Comparison of ENCODE assay signal across 25 cellular contexts in the genomic region with DNA sequence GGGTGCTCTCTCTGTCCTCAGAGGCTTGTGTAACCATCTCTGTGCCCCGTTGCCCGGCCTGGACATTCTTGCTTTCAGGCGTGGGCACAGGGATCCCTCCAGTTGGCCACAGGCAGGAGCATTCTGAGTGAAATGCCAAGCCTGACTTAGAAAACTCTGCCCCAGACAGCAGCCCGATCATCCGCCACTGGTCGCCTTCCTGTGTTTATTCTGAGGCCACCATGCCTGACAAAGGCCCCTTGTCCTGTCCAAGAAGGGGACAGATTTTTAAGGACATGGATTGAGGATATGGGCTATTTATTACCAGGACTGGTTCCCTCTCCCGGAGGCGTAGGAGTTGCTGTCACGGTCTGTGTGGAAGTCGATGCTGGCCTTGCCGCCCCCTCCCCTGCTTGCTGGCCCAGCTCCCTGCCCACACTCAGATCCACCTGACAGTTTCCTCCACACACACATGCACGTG. TPM values are rescaled to one million over a fixed set of nuclear protein-coding genes. Genes with fewer than 3 reads are reported as not detected.
DNase-seq lines count a peak whose midpoint lies in the region; ATAC-seq and TF ChIP-seq lines count a peak whose summit lies in the region.
"Had no signal": no experiment of that assay in that cellular context is flagged by ENCODE, and none has a peak within 500 bp of the region (broad histone marks: within the 10 kb centered on the region; RNA-seq: fewer than 3 reads in every experiment).

No MANE protein-coding gene starts in this region.

- H3K27ac ChIP-seq in heart left ventricle, result peak overlapping the region in 9 of 12 donors; percentile 8 to 57 (median 32)
- peak overlapping the region; percentile 71 to 78 for H3K27ac ChIP-seq in right atrium auricular region
- peak overlapping the region; percentile 71 for H3K27ac ChIP-seq in substantia nigra (ENCODE audit: low read depth, low read length, poor library complexity, severe bottlenecking)
- H3K27ac ChIP-seq: parathyroid adenoma, PC-9, tibial artery had no signal

- H3K4me1 ChIP-seq in heart left ventricle (peaks cover 0 to 45% (median 12%) of the 10 kb centered on the region in 12 donors), right atrium auricular region (peaks cover 0 to 60% of the 10 kb centered on the region in 2 donors)
- H3K4me1 ChIP-seq: parathyroid adenoma had no signal

- intact Hi-C loops in heart left ventricle (cut with DNase I), result loop anchor here in 2 of 10 donors (2.0 to 5.0 kb wide), 2 partner anchors 21 to 62 kb away; no protein-coding TSS in a partner anchor
- intact Hi-C loops in cardiac septum (cut with DNase I), result no loop called here
- intact Hi-C loops in natural killer cell (cut with micrococcal nuclease), result no loop called here

- no peak for ATAC-seq in heart left ventricle
- no peak for ATAC-seq in natural killer cell
- ATAC-seq: left colon had no signal

- 45 to 70% (median 54%) methylated on average over 12 of the region's 12 CpGs for WGBS in heart left ventricle, 4 donors

- H3K27me3 Mint-ChIP-seq in nephron progenitor cell (ENCODE audit: low read depth, poor library complexity), result peaks cover 2% of the 10 kb centered on the region
- H3K27me3 Mint-ChIP-seq in natural killer cell (ENCODE audit: low read depth in 2 of 2), result peaks cover 9% of the 10 kb centered on the region in 2 donors

- H3K4me3 Mint-ChIP-seq in nephron progenitor cell (peak overlapping the region; percentile 15), natural killer cell (no peak overlapping the region)
- H3K4me3 Mint-ChIP-seq: activated CD4-positive, alpha-beta T cell treated with anti-CD3 and anti-CD28 coated beads, Interleukin-2, amount 10 ng/mL, durations not matched to agents 7 days and 5 days; activated T-cell treated with anti-CD3 and anti-CD28 coated beads, Interleukin-2, amount 50 U/mL, for 24 hours; H9; natural killer cell treated with Interleukin-12 subunit alpha and Interleukin-12 subunit beta and Interleukin-15 and Interleukin-18, amount 100 ng/mL, for 72 hours; stimulated activated naive CD8-positive, alpha-beta T cell treated with anti-CD3 and anti-CD28 coated beads, Interleukin-15, Interleukin-2, amounts not matched to agents 100 ng/mL and 50 ng/mL, for 24 hours; T-helper 2 cell treated with Interferon-gamma antibody and Interleukin-4, amounts not matched to agents 5 μg/mL and 100 μg/mL, for 36 hours had no signal

- H3K27ac Mint-ChIP-seq in nephron progenitor cell (peak overlapping the region; percentile 97), natural killer cell (no peak overlapping the region)
- H3K27ac Mint-ChIP-seq: activated CD4-positive, alpha-beta T cell treated with anti-CD3 and anti-CD28 coated beads, Interleukin-2, amount 10 ng/mL, durations not matched to agents 7 days and 5 days; activated T-cell treated with anti-CD3 and anti-CD28 coated beads, Interleukin-2, amount 50 U/mL, for 24 hours; H9; natural killer cell treated with Interleukin-12 subunit alpha and Interleukin-12 subunit beta and Interleukin-15 and Interleukin-18, amount 100 ng/mL, for 72 hours; stimulated activated naive CD8-positive, alpha-beta T cell treated with anti-CD3 and anti-CD28 coated beads, Interleukin-15, Interleukin-2, amounts not matched to agents 100 ng/mL and 50 ng/mL, for 24 hours; T-helper 2 cell treated with Interferon-gamma antibody and Interleukin-4, amounts not matched to agents 5 μg/mL and 100 μg/mL, for 36 hours had no signal

- H3K9me3 ChIP-seq in heart left ventricle (no peaks in the 10 kb centered on the region), right atrium auricular region (no peaks in the 10 kb centered on the region)
- H3K9me3 ChIP-seq: tibial artery had no signal

- no peaks in the 10 kb centered on the region for H3K9me3 Mint-ChIP-seq in nephron progenitor cell
- no peaks in the 10 kb centered on the region for H3K9me3 Mint-ChIP-seq in natural killer cell
- H3K9me3 Mint-ChIP-seq: activated CD4-positive, alpha-beta T cell treated with anti-CD3 and anti-CD28 coated beads, Interleukin-2, amount 10 ng/mL, durations not matched to agents 7 days and 5 days; activated T-cell treated with anti-CD3 and anti-CD28 coated beads, Interleukin-2, amount 50 U/mL, for 24 hours; CD4-positive, alpha-beta memory T cell; H9; natural killer cell treated with Interleukin-12 subunit alpha and Interleukin-12 subunit beta and Interleukin-15 and Interleukin-18, amount 100 ng/mL, for 72 hours; stimulated activated naive CD8-positive, alpha-beta T cell treated with anti-CD3 and anti-CD28 coated beads, Interleukin-15, Interleukin-2, amounts not matched to agents 100 ng/mL and 50 ng/mL, for 24 hours; T-helper 2 cell treated with Interferon-gamma antibody and Interleukin-4, amounts not matched to agents 5 μg/mL and 100 μg/mL, for 36 hours had no signal

- H3K4me1 Mint-ChIP-seq in nephron progenitor cell (peaks cover 93% of the 10 kb centered on the region), natural killer cell (no peaks in the 10 kb centered on the region)
- H3K4me1 Mint-ChIP-seq: activated CD4-positive, alpha-beta T cell treated with anti-CD3 and anti-CD28 coated beads, Interleukin-2, amount 10 ng/mL, durations not matched to agents 7 days and 5 days had no signal

- H3K4me3 ChIP-seq in heart left ventricle (no peak overlapping the region), right atrium auricular region (no peak overlapping the region)
- H3K4me3 ChIP-seq: PC-9, tibial artery had no signal

- TF ChIP-seq CTCF in heart left ventricle (IDR thresholded peaks at IDR 0.05), result no peak
- no peak for TF ChIP-seq CTCF in right atrium auricular region (IDR thresholded peaks at IDR 0.05)
- no peak for TF ChIP-seq CTCF in nephron progenitor cell (IDR thresholded peaks at IDR 0.05)
- no peak for TF ChIP-seq CTCF in natural killer cell (IDR thresholded peaks at IDR 0.05)

- H3K27me3 ChIP-seq in heart left ventricle (no peaks in the 10 kb centered on the region), right atrium auricular region (no peaks in the 10 kb centered on the region)

- no peak for TF ChIP-seq POLR2A in heart left ventricle (IDR thresholded peaks at IDR 0.05)

- H3K36me3 ChIP-seq in heart left ventricle (no peaks in the 10 kb centered on the region), right atrium auricular region (no peaks in the 10 kb centered on the region)
- H3K36me3 ChIP-seq: tibial artery had no signal

- DNase-seq in heart left ventricle, result no peak
- no peak for DNase-seq in cardiac septum (ENCODE audit: low spot score)
- no peak for DNase-seq in right atrium auricular region (ENCODE audit: low spot score)
- peak; percentile 24 for DNase-seq in nephron progenitor cell
- DNase-seq in substantia nigra (lab: John Stamatoyannopoulos, UW), result peak in 3 of 49 donors; percentile 11 to 51 (median 25)
- DNase-seq in natural killer cell, result no peak
- DNase-seq in activated gamma-delta T cell (lab: John Stamatoyannopoulos, UW), result no peak
- DNase-seq in NCI-H2029 (lab: John Stamatoyannopoulos, UW), result no peak
- DNase-seq: activated CD4-positive, alpha-beta T cell treated with anti-CD3 and anti-CD28 coated beads, Interleukin-2, amount 10 ng/mL, durations not matched to agents 7 days and 5 days; activated gamma-delta T cell treated with Interleukin-2 at 50 U/mL for 16 hours; activated T-cell treated with anti-CD3 and anti-CD28 coated beads, Interleukin-2, amount 50 U/mL, for 24 hours; CD4-positive, alpha-beta memory T cell; DMS153; effector CD8-positive, alpha-beta T cell; H9; IMR-90; left colon; NCI-H524; PC-9; SHP77; tibial artery had no signal

- H3K36me3 Mint-ChIP-seq in nephron progenitor cell (ENCODE audit: low read depth) (no peaks in the 10 kb centered on the region), natural killer cell (no peaks in the 10 kb centered on the region)
- H3K36me3 Mint-ChIP-seq: CD4-positive, alpha-beta memory T cell; natural killer cell treated with Interleukin-12 subunit alpha and Interleukin-12 subunit beta and Interleukin-15 and Interleukin-18, amount 100 ng/mL, for 72 hours had no signal

RNA-seq across cellular contexts. Expression of gene SPOCK2, which starts 54.3 kb away (rescaled TPM):
- total RNA-seq in heart left ventricle, result 10 to 100 TPM in 3 of 9 donors, 1 to 10 TPM in 6; 4.4 to 15.1 (median 6.9) TPM
- polyA plus RNA-seq in heart left ventricle, result 10 to 100 TPM; 11.2 to 16.6 TPM
- total RNA-seq in cardiac septum, result 7.5 TPM
- total RNA-seq in right atrium auricular region, result 10 to 100 TPM; 19.3 to 19.8 TPM
- 100 to 1,000 TPM; 258 to 329 (median 293) TPM for total RNA-seq in natural killer cell
- total RNA-seq: IMR-90 had no signal

Comparison
In these comparisons a context has a peak if more than half of its experiments do, and no peak if none do; other contexts are left out.
1. RNA of gene SPOCK2, which starts 54.3 kb away (total RNA-seq): 258 to 329 TPM in natural killer cell; 19.3 to 19.8 TPM in right atrium auricular region, 7.5 TPM in cardiac septum (single experiment) and 4.4 to 15.1 TPM in heart left ventricle; every median in the first group is over 10 times any median in the second.
2. Peak in every context shown above with its lines, with median percentiles within 50 percentile points of each other: H3K27ac ChIP-seq.